8 cellular contexts compared by ENCODE assay signal in the genomic region with DNA sequence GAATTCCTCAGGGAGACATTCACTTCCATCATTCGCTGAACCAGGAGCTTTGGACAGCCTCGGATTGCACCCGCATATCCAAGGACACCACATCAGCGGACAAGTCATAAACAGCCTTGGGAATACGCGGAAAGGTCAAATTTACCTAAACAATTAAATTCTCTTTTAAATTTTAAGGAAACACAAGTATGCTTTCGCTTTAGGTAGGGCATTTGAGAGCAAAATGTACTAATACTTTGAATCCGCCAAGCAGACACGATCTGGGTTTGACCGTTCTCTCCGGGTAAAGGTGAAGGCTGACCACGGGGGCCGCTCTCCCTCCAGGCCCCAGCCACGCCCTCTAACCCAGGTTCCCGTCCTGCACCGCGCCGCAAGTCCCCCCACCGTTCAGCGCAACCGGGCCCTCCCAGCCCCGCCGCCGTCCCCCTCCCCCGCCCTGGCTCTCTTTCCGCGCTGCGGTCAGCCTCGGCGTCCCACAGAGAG. TPM values are rescaled to one million over a fixed set of nuclear protein-coding genes. Genes with fewer than 3 reads are reported as not detected.
DNase-seq lines count a peak whose midpoint lies in the region; ATAC-seq and TF ChIP-seq lines count a peak whose summit lies in the region.

No MANE protein-coding gene starts in this region.

- peak overlapping the region; percentile 90 for H3K4me2 ChIP-seq in GM23338
- peak overlapping the region; percentile 60 for H3K4me2 ChIP-seq in KMS-11

- DNase-seq in GM23338 (ENCODE audit: low spot score): peak; percentile 91
- peak; percentile 85 for DNase-seq in RWPE2 (ENCODE audit: low spot score)
- peak; percentile 32 for DNase-seq in activated naive CD8-positive, alpha-beta T cell treated with anti-CD3 and anti-CD28 coated beads, Interleukin-2, amount 50 U/mL, for 16 hours (ENCODE audit: low read depth, low spot score)
- DNase-seq in cardiac muscle cell (ENCODE audit: low read depth in 1 of 2, low spot score in 1 of 2): peak; percentile 85 to 88
- peak; percentile 89 to 92 (median 92) for DNase-seq in ovary
- peak in 1 of 2 donors; percentile 87 for DNase-seq in upper lobe of left lung

- peak overlapping the region; percentile 98 for H3K4me3 Mint-ChIP-seq in GM23338

- no peaks in the 10 kb centered on the region for H3F3A ChIP-seq in GM23338 (replicated peaks; ENCODE audit: low read depth)

- TF ChIP-seq EP300 in ovary (IDR thresholded peaks at IDR 0.05) (no peak), upper lobe of left lung (IDR thresholded peaks at IDR 0.05) (no peak)

- H3K9me3 ChIP-seq in ES-I3 (ENCODE audit: control insufficient read depth, insufficient read depth, low read length) (no peaks in the 10 kb centered on the region; the same call in 1 of the 2 replicates), RWPE2 (ENCODE audit: severe bottlenecking) (no peaks in the 10 kb centered on the region), cardiac muscle cell (ENCODE audit: low read depth) (no peaks in the 10 kb centered on the region), ovary (no peaks in the 10 kb centered on the region), upper lobe of left lung (no peaks in the 10 kb centered on the region)

- H3K27me3 ChIP-seq in GM23338 (ENCODE audit: insufficient read depth) (no peaks in the 10 kb centered on the region), KMS-11 (ENCODE audit: insufficient read depth, low read depth) (no peaks in the 10 kb centered on the region), RWPE2 (ENCODE audit: insufficient read depth, poor library complexity, severe bottlenecking) (no peaks in the 10 kb centered on the region), cardiac muscle cell (no peaks in the 10 kb centered on the region), ovary (no peaks in the 10 kb centered on the region), upper lobe of left lung (no peaks in the 10 kb centered on the region)

- peak overlapping the region; percentile 92 for H3K27ac Mint-ChIP-seq in GM23338

- H3K4me3 ChIP-seq in GM23338 (peak overlapping the region; percentile 81), KMS-11 (IDR thresholded peaks at IDR 0.05; ENCODE audit: insufficient read depth, low read depth, low read length) (no peak overlapping the region), RWPE2 (ENCODE audit: severe bottlenecking) (peak overlapping the region; percentile 64), cardiac muscle cell (peak overlapping the region; percentile 73), ovary (peak overlapping the region; percentile 88), upper lobe of left lung (peak overlapping the region; percentile 60 to 91 (median 72))

- H3K9ac ChIP-seq in ES-I3 (ENCODE audit: low read depth, low read length): peak overlapping the region; percentile 95
- peak overlapping the region; percentile 60; the same call in 1 of the 2 replicates for H3K9ac ChIP-seq in KMS-11

- H3K27me3 Mint-ChIP-seq in GM23338 (ENCODE audit: insufficient read depth, low read depth, poor library complexity): peaks cover 2% of the 10 kb centered on the region

- no peaks in the 10 kb centered on the region; the same call in 1 of the 2 replicates for H3K36me3 ChIP-seq in ES-I3 (ENCODE audit: insufficient read depth, low read length)
- H3K36me3 ChIP-seq in GM23338 (ENCODE audit: insufficient read depth): no peaks in the 10 kb centered on the region
- H3K36me3 ChIP-seq in KMS-11 (ENCODE audit: insufficient read depth): no peaks in the 10 kb centered on the region
- H3K36me3 ChIP-seq in RWPE2 (ENCODE audit: low read depth): peaks cover 11% of the 10 kb centered on the region; the same call in 1 of the 2 replicates
- no peaks in the 10 kb centered on the region for H3K36me3 ChIP-seq in cardiac muscle cell
- H3K36me3 ChIP-seq in ovary: no peaks in the 10 kb centered on the region
- H3K36me3 ChIP-seq in upper lobe of left lung: no peaks in the 10 kb centered on the region

- WGBS in ovary, 3 donors: 0 to 1% (median 1%) methylated on average over 30 of the region's 30 CpGs
- 1 to 6% methylated on average over 17 to 27 of the region's 30 CpGs for WGBS in upper lobe of left lung, 2 donors

- peak; percentile 90 for ATAC-seq in GM23338
- ATAC-seq in RWPE2 (ENCODE audit: low read depth): peak; percentile 88
- peak; percentile 94 to 95 for ATAC-seq in upper lobe of left lung (ENCODE audit: low FRiP score in 2 of 2)

- H4K20me1 ChIP-seq in GM23338 (replicated peaks; ENCODE audit: insufficient read depth) (no peaks in the 10 kb centered on the region), KMS-11 (ENCODE audit: insufficient read depth) (no peaks in the 10 kb centered on the region)

- peaks cover 11% of the 10 kb centered on the region for H3K4me1 ChIP-seq in ES-I3 (ENCODE audit: insufficient read depth, low read length)
- H3K4me1 ChIP-seq in GM23338 (ENCODE audit: insufficient read depth): peaks cover 22% of the 10 kb centered on the region
- H3K4me1 ChIP-seq in KMS-11 (ENCODE audit: low read depth, poor library complexity, severe bottlenecking): peaks cover 7% of the 10 kb centered on the region
- H3K4me1 ChIP-seq in RWPE2 (ENCODE audit: insufficient read depth, poor library complexity, severe bottlenecking): peaks cover 3% of the 10 kb centered on the region
- peaks cover 16% of the 10 kb centered on the region for H3K4me1 ChIP-seq in cardiac muscle cell (ENCODE audit: low read depth)
- H3K4me1 ChIP-seq in ovary (ENCODE audit: insufficient read depth): peaks cover 6% of the 10 kb centered on the region
- peaks cover 0 to 18% (median 18%) of the 10 kb centered on the region in 4 donors for H3K4me1 ChIP-seq in upper lobe of left lung

- peaks cover 3% of the 10 kb centered on the region; the same call in 1 of the 2 replicates for H3K9me2 ChIP-seq in GM23338 (ENCODE audit: insufficient read depth)

- peaks cover 9% of the 10 kb centered on the region; the same call in 2 of the 3 replicates for H3K36me3 Mint-ChIP-seq in GM23338 (ENCODE audit: low read depth)

- TF ChIP-seq CTCF in GM23338 (conservative IDR thresholded peaks at IDR 0.05; ENCODE audit: low read depth in 2 of 2) (no peak), KMS-11 (conservative IDR thresholded peaks at IDR 0.05; ENCODE audit: low read depth, low read length) (no peak), RWPE2 (IDR thresholded peaks at IDR 0.05; ENCODE audit: poor library complexity, severe bottlenecking) (no peak), cardiac muscle cell (IDR thresholded peaks at IDR 0.05; ENCODE audit: low read depth, low read length) (no peak), ovary (IDR thresholded peaks at IDR 0.05) (no peak), upper lobe of left lung (IDR thresholded peaks at IDR 0.05) (no peak)

- peaks cover 33% of the 10 kb centered on the region for H3K4me1 Mint-ChIP-seq in GM23338

- H3K9me3 Mint-ChIP-seq in GM23338: peaks cover 13% of the 10 kb centered on the region

- peaks cover 41% of the 10 kb centered on the region for H3K79me2 ChIP-seq in GM23338 (replicated peaks; ENCODE audit: insufficient read depth)
- H3K79me2 ChIP-seq in KMS-11 (ENCODE audit: insufficient read depth, low read depth): peaks cover 8% of the 10 kb centered on the region; the same call in 1 of the 2 replicates

- H2AFZ ChIP-seq in GM23338: peak overlapping the region; percentile 11; the same call in 1 of the 2 replicates
- peak overlapping the region; percentile 71 for H2AFZ ChIP-seq in KMS-11 (ENCODE audit: low read depth)

- TF ChIP-seq POLR2A in ovary (IDR thresholded peaks at IDR 0.05) (no peak), upper lobe of left lung (IDR thresholded peaks at IDR 0.05) (no peak)

- intact Hi-C loops in ovary (cut with DNase I): loop anchor here in 1 of 4 donors (10.0 kb wide), 1 partner anchor 61 kb away; the partner anchor contains the start of gene RABGGTB

- H3K27ac ChIP-seq in GM23338 (ENCODE audit: low read depth): peak overlapping the region; percentile 79; the same call in 1 of the 2 replicates
- peak overlapping the region; percentile 59 for H3K27ac ChIP-seq in KMS-11
- H3K27ac ChIP-seq in RWPE2 (ENCODE audit: poor library complexity, severe bottlenecking): peak overlapping the region; percentile 56
- H3K27ac ChIP-seq in cardiac muscle cell: peak overlapping the region; percentile 88
- H3K27ac ChIP-seq in ovary: peak overlapping the region; percentile 85 to 88
- H3K27ac ChIP-seq in upper lobe of left lung: peak overlapping the region; percentile 89 to 98 (median 92)

TF ChIP-seq in GM23338, 12 proteins besides CTCF, POLR2A, EP300 and RAD21:
- TF ChIP-seq ETS1 (IDR thresholded peaks at IDR 0.05) (0 out of 2 replicates have a peak, but pooled peaks have one; percentile 25), JUNB (IDR thresholded peaks at IDR 0.05; ENCODE audit: unreplicated experiment) (no peak)

RNA-seq across cellular contexts. Expression of gene ACADM, which starts 0.5 kb away (rescaled TPM):
- 35.3 and 37.7 TPM in 2 replicates for total RNA-seq in GM23338 (2014; rRNA removed; shearing (Covaris generic))
- polyA plus RNA-seq in GM23338 (2016; fragmentation: Nextera tagmentation; extraction: Ambion mirVana) (43.7 and 52.8 TPM in 2 replicates), cardiac muscle cell (96.9 and 106 TPM in 2 replicates), ovary (10 to 100 TPM; 40.7 to 61.7 TPM)
- total RNA-seq in cardiac muscle cell (63.3 and 65.0 TPM in 2 replicates), ovary (10 to 100 TPM; 38.9 to 59.3 (median 54.9) TPM), upper lobe of left lung (10 to 100 TPM; 18.9 to 50.2 (median 39.7) TPM)
